ENCODE assay signal across 8 cellular contexts in the genomic region with DNA sequence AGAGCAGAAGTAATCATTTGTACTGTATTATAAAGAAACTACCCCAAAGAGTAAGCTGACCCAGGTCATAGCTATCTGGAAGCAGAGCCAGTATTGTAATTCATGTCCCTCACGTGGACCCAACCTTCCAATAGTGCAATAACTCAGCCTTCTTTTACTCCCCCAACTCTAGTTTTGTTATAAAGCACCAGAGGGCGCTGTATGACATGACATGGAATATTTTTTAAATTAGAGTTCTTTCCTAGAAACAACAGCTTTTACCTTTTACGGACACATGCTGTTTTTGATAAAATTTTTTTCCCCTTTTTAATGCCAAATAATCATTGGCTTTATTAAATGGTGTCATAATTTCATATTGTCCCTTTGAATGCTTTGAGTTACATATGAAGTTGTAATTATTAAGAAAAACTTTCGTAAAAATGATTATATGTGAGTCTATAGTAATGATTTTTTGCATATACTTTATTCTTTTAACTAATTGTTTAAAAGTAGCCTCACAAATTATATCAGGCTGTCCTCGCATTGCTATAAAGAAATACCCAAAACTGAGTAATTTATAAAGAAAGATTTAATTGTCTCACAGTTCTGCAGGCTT.
DNase-seq lines count a peak whose midpoint lies in the region; ATAC-seq and TF ChIP-seq lines count a peak whose summit lies in the region.

No MANE protein-coding gene starts in this region.

- DNase-seq in AML-193 (lab: John Stamatoyannopoulos, UW) (peak; percentile 32 to 43), GM13977 (ENCODE audit: low spot score) (peak; percentile 5), NCI-H345 treated with DMSO at 0.1 percent for 48 hours (lab: John Stamatoyannopoulos, UW; ENCODE audit: unreplicated experiment) (peak; percentile 19), astrocyte of the spinal cord (ENCODE audit: low read depth, low spot score) (peak; percentile 78), iPS-NIHi7 (ENCODE audit: extremely low spot score) (peak; percentile 49), testis (peak; percentile 37), NCI-H187 treated with DMSO at 0.1 percent for 48 hours (lab: John Stamatoyannopoulos, UW) (no peak)

- no peak for TF ChIP-seq POLR2A in testis (IDR thresholded peaks at IDR 0.05)

- H3K4me3 ChIP-seq in astrocyte of the spinal cord (ENCODE audit: low read depth, low read length) (no peak overlapping the region), testis (no peak overlapping the region)

- H3K4me1 ChIP-seq in testis, result no peaks in the 10 kb centered on the region

- in situ Hi-C loops in GM13977 (cut with MboI; ENCODE audit: low pct_unique_long_range_greater_than_20kb, low sequenced_read_pairs, unreplicated experiment), result no loop called here
- in situ Hi-C loops in astrocyte of the spinal cord (cut with HindIII; ENCODE audit: low sequenced_read_pairs), result no loop called here

- H3K9me3 ChIP-seq in testis, result no peaks in the 10 kb centered on the region

- ATAC-seq in HG02884 (IDR thresholded peaks at IDR 0.05; ENCODE audit: unreplicated experiment), result no peak

- intact Hi-C loops in testis (cut with DNase I; ENCODE audit: low total_unique reads), result loop anchor here (10.0 kb wide), 1 partner anchor 113 kb away; no protein-coding TSS in a partner anchor

- H3K27me3 ChIP-seq in testis, result no peaks in the 10 kb centered on the region

- H3K36me3 ChIP-seq in testis (ENCODE audit: low read depth, missing control alignments), result no peaks in the 10 kb centered on the region

- no peak overlapping the region for H3K27ac ChIP-seq in testis

- 59 to 71% methylated on average over 5 of the region's 5 CpGs for WGBS in testis, 2 donors

- TF ChIP-seq CTCF in GM13977 (IDR thresholded peaks at IDR 0.05; ENCODE audit: extremely low read depth, insufficient read depth, missing control alignments) (peak; percentile 41), astrocyte of the spinal cord (IDR thresholded peaks at IDR 0.05; ENCODE audit: low read depth, low read length) (peak; percentile 55), testis (IDR thresholded peaks at IDR 0.05) (peak; percentile 52 to 71 (median 55))
